30 cellular contexts compared by ENCODE assay signal in genomic region chrX:141879616-141880015, GRCh38. TPM values are rescaled to one million over a fixed set of nuclear protein-coding genes. Genes with fewer than 3 reads are reported as not detected.
A peak's percentile ranks its signal among the peaks of the same experiment; 100 is the strongest.
DNase-seq lines count a peak whose midpoint lies in the region; ATAC-seq and TF ChIP-seq lines count a peak whose summit lies in the region.
"Had no signal": no experiment of that assay in that cellular context is flagged by ENCODE, and none has a peak within 500 bp of the region (broad histone marks: within the 10 kb centered on the region; RNA-seq: fewer than 3 reads in every experiment).

No MANE protein-coding gene starts in this region.

- H3K27me3 ChIP-seq in MM.1S (replicated peaks; ENCODE audit: insufficient read depth, low read length), result no peaks in the 10 kb centered on the region
- H3K27me3 ChIP-seq in SK-N-SH (ENCODE audit: insufficient read depth), result no peaks in the 10 kb centered on the region; the same call in 1 of the 2 replicates
- no peaks in the 10 kb centered on the region for H3K27me3 ChIP-seq in upper lobe of right lung
- H3K27me3 ChIP-seq: ascending aorta, BE2C, esophagus muscularis mucosa, foreskin keratinocyte, heart right ventricle, right atrium auricular region, tibial artery had no signal

- H3F3A ChIP-seq in MM.1S (ENCODE audit: insufficient read depth, low read length) (no peaks in the 10 kb centered on the region), SK-N-SH (replicated peaks; ENCODE audit: insufficient read depth) (no peaks in the 10 kb centered on the region)

- H3K9me3 ChIP-seq in MM.1S (replicated peaks; ENCODE audit: insufficient read depth, low read length), result no peaks in the 10 kb centered on the region
- H3K9me3 ChIP-seq in SK-N-SH, result no peaks in the 10 kb centered on the region
- no peaks in the 10 kb centered on the region for H3K9me3 ChIP-seq in upper lobe of right lung
- H3K9me3 ChIP-seq: ascending aorta, BE2C, esophagus muscularis mucosa, heart right ventricle, right atrium auricular region, tibial artery had no signal

- no peak for TF ChIP-seq EP300 in SK-N-SH (IDR thresholded peaks at IDR 0.05; ENCODE audit: borderline replicate concordance in 1 of 2, low read depth in 1 of 2, low read length in 1 of 2)

- H3K36me3 ChIP-seq in MM.1S (replicated peaks; ENCODE audit: insufficient read depth, low read length), result no peaks in the 10 kb centered on the region
- no peaks in the 10 kb centered on the region for H3K36me3 ChIP-seq in SK-N-SH (replicated peaks in 1 of 2; ENCODE audit: control insufficient read depth in 1 of 2, insufficient read depth in 2 of 2, low read length in 1 of 2)
- no peaks in the 10 kb centered on the region for H3K36me3 ChIP-seq in upper lobe of right lung
- H3K36me3 ChIP-seq: ascending aorta, BE2C, esophagus muscularis mucosa, heart right ventricle, right atrium auricular region, tibial artery had no signal

- H3K27ac ChIP-seq in MM.1S (ENCODE audit: low read length) (no peak overlapping the region), SK-N-SH (ENCODE audit: low read depth in 2 of 2, low read length in 1 of 2) (no peak overlapping the region), upper lobe of right lung (no peak overlapping the region)
- H3K27ac ChIP-seq: ascending aorta, esophagus muscularis mucosa, foreskin keratinocyte, heart right ventricle, parathyroid adenoma, right atrium auricular region, RWPE1, SK-N-MC, tibial artery had no signal

- WGBS in SK-N-SH (ENCODE audit: low lambda C conversion rate), result 6% methylated on average over 5 of the region's 5 CpGs

- H3K4me3 ChIP-seq in MM.1S (ENCODE audit: low read length) (no peak overlapping the region), SK-N-SH (ENCODE audit: low read depth in 2 of 2, low read length in 1 of 2) (no peak overlapping the region), upper lobe of right lung (no peak overlapping the region)
- H3K4me3 ChIP-seq: ascending aorta, esophagus muscularis mucosa, heart right ventricle, right atrium auricular region, SK-N-MC, tibial artery had no signal

- H3K9ac ChIP-seq in MM.1S (ENCODE audit: low read length) (no peak overlapping the region), SK-N-SH (no peak overlapping the region)
- H3K9ac ChIP-seq: parathyroid adenoma had no signal

- POLR2A ChIA-PET in SK-N-SH (lab: Yijun Ruan, JAX), result no interaction called here

- TF ChIP-seq CTCF in MM.1S (IDR thresholded peaks at IDR 0.05; ENCODE audit: low read length), result peak; percentile 21; the same call in 1 of the 2 replicates
- TF ChIP-seq CTCF in SK-N-SH (IDR thresholded peaks at IDR 0.05), result peak; percentile 22; the same call in 1 of the 2 replicates
- no peak for TF ChIP-seq CTCF in upper lobe of right lung (IDR thresholded peaks at IDR 0.05)

- H3K79me2 ChIP-seq in MM.1S (ENCODE audit: low read length), result no peaks in the 10 kb centered on the region
- no peaks in the 10 kb centered on the region for H3K79me2 ChIP-seq in SK-N-SH (ENCODE audit: insufficient read depth)
- H3K79me2 ChIP-seq: parathyroid adenoma had no signal

- H3K9me2 ChIP-seq in MM.1S (replicated peaks; ENCODE audit: insufficient read depth, low read length) (no peaks in the 10 kb centered on the region), SK-N-SH (no peaks in the 10 kb centered on the region)

- no peaks in the 10 kb centered on the region for H4K20me1 ChIP-seq in MM.1S (ENCODE audit: insufficient read depth, low read length)
- no peaks in the 10 kb centered on the region for H4K20me1 ChIP-seq in SK-N-SH (ENCODE audit: insufficient read depth)

- intact Hi-C loops in upper lobe of right lung (cut with DNase I) (no loop called here), Right ventricle myocardium superior (cut with DNase I) (no loop called here)

- H2AFZ ChIP-seq in MM.1S (ENCODE audit: low read length) (no peak overlapping the region), SK-N-SH (ENCODE audit: low read depth) (no peak overlapping the region)
- H2AFZ ChIP-seq: parathyroid adenoma had no signal

- no peak overlapping the region for H3K4me2 ChIP-seq in MM.1S (ENCODE audit: low read depth, low read length)
- no peak overlapping the region for H3K4me2 ChIP-seq in SK-N-SH

- H3K4me1 ChIP-seq in MM.1S (ENCODE audit: low read length) (no peaks in the 10 kb centered on the region), SK-N-SH (ENCODE audit: control insufficient read depth in 1 of 2, insufficient read depth in 2 of 2, low read depth in 1 of 2, low read length in 1 of 2) (no peaks in the 10 kb centered on the region), upper lobe of right lung (no peaks in the 10 kb centered on the region)
- H3K4me1 ChIP-seq: ascending aorta, BE2C, esophagus muscularis mucosa, foreskin keratinocyte, heart right ventricle, parathyroid adenoma, right atrium auricular region, tibial artery had no signal

- peak; percentile 33; the same call in 1 of the 2 replicates for TF ChIP-seq RAD21 in SK-N-SH (IDR thresholded peaks at IDR 0.05; ENCODE audit: low read length)

- DNase-seq in NCI-H82 (lab: John Stamatoyannopoulos, UW) (peak; percentile 8), NCI-H82 treated with DMSO at 0.1 percent for 48 hours (lab: John Stamatoyannopoulos, UW; ENCODE audit: unreplicated experiment) (no peak), MM.1S (no peak), SK-N-SH (no peak), upper lobe of right lung (no peak), Right ventricle myocardium superior (no peak)
- DNase-seq in activated CD4-positive, alpha-beta T cell treated with anti-CD3 and anti-CD28 coated beads for 48 hours, result no peak
- DNase-seq: activated CD4-positive, alpha-beta T cell treated with anti-CD3 and anti-CD28 coated beads for 4 hours; activated effector memory CD4-positive, alpha-beta T cell treated with anti-CD3 and anti-CD28 coated beads, Interleukin-2, amount 50 U/mL, for 16 hours; activated naive CD8-positive, alpha-beta T cell treated with anti-CD3 and anti-CD28 coated beads, Interleukin-2, amount 10 ng/mL, durations not matched to agents 7 days and 5 days; activated T-cell treated with anti-CD3 and anti-CD28 coated beads, Interleukin-2, amount 50 U/mL, for 1 hour; BE2C; caudate nucleus; DMS79 treated with DMSO at 0.1 percent for 48 hours; foreskin keratinocyte; heart right ventricle; NCI-H1105; NCI-H2029 treated with DMSO at 0.1 percent for 48 hours; NCI-H446; nephron progenitor cell; tibial artery had no signal

- ATAC-seq in upper lobe of right lung (peak; percentile 57), Right ventricle myocardium superior (ENCODE audit: poor library complexity) (no peak), HG03025 (IDR thresholded peaks at IDR 0.05; ENCODE audit: low FRiP score, unreplicated experiment) (no peak)
- ATAC-seq: foreskin keratinocyte, heart right ventricle had no signal

- CTCF ChIA-PET in SK-N-SH (lab: Yijun Ruan, JAX), result no interaction called here

TF ChIP-seq in SK-N-SH, 30 proteins besides CTCF, POLR2A, EP300 and RAD21 (continues in another document):
- TF ChIP-seq TAF1 (IDR thresholded peaks at IDR 0.05; ENCODE audit: borderline replicate concordance, low read depth, low read length), result no peak
- no peak for TF ChIP-seq NRF1 (IDR thresholded peaks at IDR 0.05; ENCODE audit: low read depth, low read length)
- no peak for TF ChIP-seq MEF2A (IDR thresholded peaks at IDR 0.05; ENCODE audit: borderline replicate concordance, low read depth)
- no peak for TF ChIP-seq SIN3A (IDR thresholded peaks at IDR 0.05; ENCODE audit: borderline replicate concordance, low read depth, low read length)
- no peak for TF ChIP-seq RXRA (IDR thresholded peaks at IDR 0.05; ENCODE audit: borderline replicate concordance, low read depth)
- TF ChIP-seq ZBTB33 (IDR thresholded peaks at IDR 0.05; ENCODE audit: borderline replicate concordance, low read depth), result no peak
- no peak for TF ChIP-seq FOXJ3 (CRISPR knock-in tag; IDR thresholded peaks at IDR 0.05)
- TF ChIP-seq RFX5 (IDR thresholded peaks at IDR 0.05; ENCODE audit: low read length), result no peak
- no peak for TF ChIP-seq IRF3 (IDR thresholded peaks at IDR 0.05; ENCODE audit: low read depth, low read length)
- no peak for TF ChIP-seq MXI1 (IDR thresholded peaks at IDR 0.05; ENCODE audit: low read depth, low read length)
- no peak for TF ChIP-seq GATA2 (CRISPR knock-in tag; IDR thresholded peaks at IDR 0.05)
- TF ChIP-seq FOSL2 (IDR thresholded peaks at IDR 0.05; ENCODE audit: borderline replicate concordance, low read depth), result no peak
- no peak for TF ChIP-seq EZH2phosphoT487 (IDR thresholded peaks at IDR 0.05; ENCODE audit: borderline replicate concordance, low read depth)
- no peak for TF ChIP-seq GABPA (IDR thresholded peaks at IDR 0.05; ENCODE audit: low read depth)
- no peak for TF ChIP-seq YY1 (IDR thresholded peaks at IDR 0.05; ENCODE audit: low read depth)

RNA-seq across cellular contexts. Expression of gene MAGEC1, which starts 24.1 kb away (rescaled TPM):
- 22.2 and 28.7 TPM in 2 replicates for polyA plus RNA-seq in SK-N-SH (2012; rRNA removed)
- 24.8 and 26.3 TPM in 2 replicates for polyA plus RNA-seq in SK-N-SH (2012; cell fraction: cytosol; rRNA removed)
- polyA plus RNA-seq in SK-N-SH (2012; cell fraction: nucleus; rRNA removed), result 12.2 and 20.1 TPM in 2 replicates
- total RNA-seq in upper lobe of right lung (not detected), Right ventricle myocardium superior (not detected)
- total RNA-seq: activated CD8-positive, alpha-beta memory T cell treated with anti-CD3 and anti-CD28 coated beads for 36 hours; activated naive CD8-positive, alpha-beta T cell treated with anti-CD3 and anti-CD28 coated beads, Interleukin-2, amount 10 ng/mL, durations not matched to agents 7 days and 5 days; ascending aorta; esophagus muscularis mucosa; foreskin keratinocyte; heart right ventricle; lung microvascular endothelial cell; right atrium auricular region had no signal
- polyA plus RNA-seq: foreskin keratinocyte, heart right ventricle had no signal

RNA-seq across cellular contexts. Expression of gene MAGEC3, which starts 41.5 kb away (rescaled TPM):
- 0.26 and 0.91 TPM in 2 replicates for polyA plus RNA-seq in SK-N-SH (2012; rRNA removed)
- polyA plus RNA-seq in SK-N-SH (2012; cell fraction: cytosol; rRNA removed), result 0.30 and 0.36 TPM in 2 replicates
- 2.0 TPM in 2 replicates for polyA plus RNA-seq in SK-N-SH (2012; cell fraction: nucleus; rRNA removed)
- not detected for total RNA-seq in upper lobe of right lung
- not detected for total RNA-seq in Right ventricle myocardium superior
- total RNA-seq: activated CD8-positive, alpha-beta memory T cell treated with anti-CD3 and anti-CD28 coated beads for 36 hours; activated naive CD8-positive, alpha-beta T cell treated with anti-CD3 and anti-CD28 coated beads, Interleukin-2, amount 10 ng/mL, durations not matched to agents 7 days and 5 days; ascending aorta; esophagus muscularis mucosa; foreskin keratinocyte; lung microvascular endothelial cell; right atrium auricular region had no signal
- polyA plus RNA-seq: foreskin keratinocyte, heart right ventricle had no signal
